Comparison of ENCODE assay signal across 21 cellular contexts in genomic region chr18:41965856-41966255, GRCh38.
"Had no signal": no experiment of that assay in that cellular context is flagged by ENCODE, and none has a peak within 500 bp of the region (broad histone marks: within the 10 kb centered on the region; RNA-seq: fewer than 3 reads in every experiment).

No MANE protein-coding gene starts in this region.

- FAIRE-seq: urothelium cell line had no signal

- H3K27ac Mint-ChIP-seq: activated CD4-positive, alpha-beta T cell treated with anti-CD3 and anti-CD28 coated beads, Interleukin-2, amount 10 ng/mL, durations not matched to agents 7 days and 5 days; activated CD8-positive, alpha-beta T cell treated with anti-CD3 and anti-CD28 coated beads, Interleukin-2, amount 10 ng/mL, durations not matched to agents 7 days and 5 days; mesothelial cell of epicardium; nephron progenitor cell; T-cell had no signal

- H3K27me3 Mint-ChIP-seq: activated CD4-positive, alpha-beta T cell treated with anti-CD3 and anti-CD28 coated beads, Interleukin-2, amount 10 ng/mL, durations not matched to agents 7 days and 5 days; T-cell had no signal

- H3K27ac ChIP-seq: adrenal gland, colonic mucosa, lower lobe of right lung, tibial artery had no signal

- H3K9me3 Mint-ChIP-seq: activated CD4-positive, alpha-beta T cell treated with anti-CD3 and anti-CD28 coated beads, Interleukin-2, amount 10 ng/mL, durations not matched to agents 7 days and 5 days; mesothelial cell of epicardium; nephron progenitor cell; T-cell had no signal

- H3K9me3 ChIP-seq: adrenal gland, colonic mucosa, heart right ventricle, lower lobe of right lung, tibial artery had no signal

- H3K4me3 Mint-ChIP-seq: activated CD4-positive, alpha-beta T cell treated with anti-CD3 and anti-CD28 coated beads, Interleukin-2, amount 10 ng/mL, durations not matched to agents 7 days and 5 days; activated CD8-positive, alpha-beta T cell treated with anti-CD3 and anti-CD28 coated beads, Interleukin-2, amount 10 ng/mL, durations not matched to agents 7 days and 5 days; mesothelial cell of epicardium; nephron progenitor cell; T-cell had no signal

- H3K4me1 Mint-ChIP-seq: nephron progenitor cell had no signal

- H3K27me3 ChIP-seq: adrenal gland, colonic mucosa, heart right ventricle, tibial artery had no signal

- H3K36me3 ChIP-seq: colonic mucosa had no signal

- H3K4me1 ChIP-seq: colonic mucosa had no signal

- ATAC-seq: activated CD8-positive, alpha-beta T cell treated with anti-CD3 and anti-CD28 coated beads, Interleukin-2, amount 10 ng/mL, durations not matched to agents 7 days and 5 days; lower lobe of right lung; SK-N-SH treated with all-trans-retinoic acid at 6 μM for 48 hours; T-cell had no signal

- DNase-seq: activated CD4-positive, alpha-beta T cell treated with anti-CD3 and anti-CD28 coated beads, Interleukin-2, amount 10 ng/mL, durations not matched to agents 7 days and 5 days; activated CD4-positive, CD25-positive, alpha-beta regulatory T cell; activated CD8-positive, alpha-beta memory T cell treated with anti-CD3 and anti-CD28 coated beads, Interleukin-2, amount 50 U/mL, for 4 hours; activated CD8-positive, alpha-beta T cell treated with anti-CD3 and anti-CD28 coated beads, Interleukin-2, amount 10 ng/mL, durations not matched to agents 7 days and 5 days; activated effector memory CD4-positive, alpha-beta T cell treated with Interleukin-2 at 50 U/mL for 16 hours; activated naive CD4-positive, alpha-beta T cell treated with anti-CD3 and anti-CD28 coated beads, Interleukin-2, amount 50 U/mL, for 16 hours; activated T-cell treated with anti-CD3 and anti-CD28 coated beads, Interleukin-2, amount 50 U/mL, for 48 hours; colonic mucosa; erythroblast; heart right ventricle; lower lobe of right lung; nephron progenitor cell; stimulated activated CD4-positive, alpha-beta T cell treated with anti-CD3 and anti-CD28 coated beads, Interleukin-2, amount 100 ng/mL, for 24 hours; stimulated activated naive CD4-positive, alpha-beta T cell treated with Interleukin-2 at 50 U/mL for 16 hours; T-cell; T-helper 9 cell; tibial artery had no signal

- H3K4me3 ChIP-seq: adrenal gland, colonic mucosa, heart right ventricle, lower lobe of right lung, tibial artery had no signal
